ENCODE assay signal across 18 cellular contexts in the genomic region with DNA sequence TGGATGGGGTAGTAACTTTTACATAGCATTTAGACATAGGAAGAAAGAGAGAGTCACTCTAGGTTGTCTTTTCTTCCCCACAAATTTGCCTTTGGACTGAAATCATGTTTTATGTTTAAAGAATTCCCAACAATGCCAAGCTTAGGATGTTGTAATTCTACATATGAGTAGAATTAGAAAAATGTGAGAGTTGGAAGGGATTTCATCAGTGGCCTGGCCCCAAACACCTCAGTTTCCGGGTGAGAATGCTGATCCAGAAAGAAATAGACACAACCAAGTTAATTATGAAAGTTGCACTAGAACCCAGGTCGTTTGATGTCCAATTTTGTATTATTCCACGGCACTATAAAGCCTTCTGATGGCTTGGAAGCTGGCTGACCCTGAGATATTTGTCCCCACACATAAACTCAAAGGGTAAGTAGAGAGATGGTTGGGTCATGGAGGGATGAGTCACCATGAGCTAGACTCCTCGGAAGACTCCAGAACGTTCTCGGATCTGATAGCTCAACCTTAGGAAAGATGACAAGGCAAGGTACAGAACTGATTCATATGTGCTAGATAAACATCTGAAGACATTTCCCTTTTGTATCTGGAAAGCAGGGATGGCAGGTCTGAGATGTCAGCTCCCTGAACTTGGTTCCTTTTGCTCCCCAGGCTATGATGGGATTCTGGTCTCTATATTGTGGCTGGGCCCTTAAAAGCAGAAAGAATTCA. TPM values are rescaled to one million over a fixed set of nuclear protein-coding genes. Genes with fewer than 3 reads are reported as not detected.
DNase-seq lines count a peak whose midpoint lies in the region; ATAC-seq, FAIRE-seq and TF ChIP-seq lines count a peak whose summit lies in the region.
"Had no signal": no experiment of that assay in that cellular context is flagged by ENCODE, and none has a peak within 500 bp of the region (broad histone marks: within the 10 kb centered on the region; RNA-seq: fewer than 3 reads in every experiment).

No MANE protein-coding gene starts in this region.

- H3K27ac ChIP-seq in PC-3 (ENCODE audit: low read length): peak overlapping the region; percentile 100
- peak overlapping the region; percentile 86 to 93 for H3K27ac ChIP-seq in esophagus (ENCODE audit: low read depth in 2 of 2, low read length in 1 of 2)
- no peak overlapping the region for H3K27ac ChIP-seq in effector memory CD4-positive, alpha-beta T cell (ENCODE audit: insufficient read depth, low read length, poor library complexity, severe bottlenecking)
- no peak overlapping the region for H3K27ac ChIP-seq in gastroesophageal sphincter
- H3K27ac ChIP-seq: BLaER1, pancreas, upper lobe of right lung had no signal

- intact Hi-C loops in PC-3 (cut with micrococcal nuclease): loop anchor here (1.0 to 2.0 kb wide), 2 partner anchors 48 to 149 kb away; no protein-coding TSS in a partner anchor

- peaks cover 10% of the 10 kb centered on the region for H3F3A ChIP-seq in PC-3 (ENCODE audit: low read length, unreplicated experiment)

- 57 to 58% methylated on average over 6 of the region's 6 CpGs for WGBS in esophagus, 2 donors
- WGBS in gastroesophageal sphincter (ENCODE audit: low coverage in 1 of 2), 2 donors: 61 to 81% methylated on average over 6 of the region's 6 CpGs

- peaks cover 61% of the 10 kb centered on the region for H3K4me1 ChIP-seq in PC-3 (ENCODE audit: insufficient read depth, low read length)
- no peaks in the 10 kb centered on the region for H3K4me1 ChIP-seq in esophagus (ENCODE audit: control insufficient read depth in 2 of 2, insufficient read depth in 2 of 2, low read length in 1 of 2)
- peaks cover 77% of the 10 kb centered on the region for H3K4me1 ChIP-seq in mucosa of stomach (ENCODE audit: control insufficient read depth, insufficient read depth, low read length)
- no peaks in the 10 kb centered on the region for H3K4me1 ChIP-seq in effector memory CD4-positive, alpha-beta T cell (ENCODE audit: control insufficient read depth, insufficient read depth, low read length, poor library complexity, severe bottlenecking)
- peaks cover 0 to 7% (median 0%) of the 10 kb centered on the region in 3 donors for H3K4me1 ChIP-seq in gastroesophageal sphincter
- H3K4me1 ChIP-seq: BLaER1 had no signal

- H3K9ac ChIP-seq in PC-3 (ENCODE audit: low read length): peak overlapping the region; percentile 94
- peak overlapping the region; percentile 63 for H3K9ac ChIP-seq in mucosa of stomach (ENCODE audit: low read length)
- H3K9ac ChIP-seq: BLaER1 had no signal

- no peak overlapping the region; the same call in 1 of the 2 replicates for H2AFZ ChIP-seq in PC-3 (ENCODE audit: low read length)

- no peaks in the 10 kb centered on the region for H4K20me1 ChIP-seq in PC-3 (ENCODE audit: low read length)
- H4K20me1 ChIP-seq: BLaER1 had no signal

- CTCF ChIA-PET in PC-3 (lab: Charles Lee): interaction anchor here (0.6 to 1.5 kb wide), 3 partner anchors 35 to 55 kb away, joined by 3 to 5 read pairs (median 3); partner anchors contain the start of gene SLC35B4

- H3K9me2 ChIP-seq in PC-3 (replicated peaks; ENCODE audit: low read length): 0 out of 2 replicates have a peak, but pooled peaks cover 3% of the 10 kb centered on the region

- no peak for TF ChIP-seq POLR2A in gastroesophageal sphincter (IDR thresholded peaks at IDR 0.05)

- no peaks in the 10 kb centered on the region for H3K9me3 ChIP-seq in PC-3 (ENCODE audit: low read length)
- no peaks in the 10 kb centered on the region for H3K9me3 ChIP-seq in esophagus (ENCODE audit: control insufficient read depth in 2 of 2, insufficient read depth in 1 of 2, low read depth in 1 of 2, low read length in 1 of 2)
- no peaks in the 10 kb centered on the region for H3K9me3 ChIP-seq in mucosa of stomach (ENCODE audit: control insufficient read depth, low read length)
- H3K9me3 ChIP-seq in effector memory CD4-positive, alpha-beta T cell (ENCODE audit: control insufficient read depth, low read length): no peaks in the 10 kb centered on the region
- no peaks in the 10 kb centered on the region for H3K9me3 ChIP-seq in gastroesophageal sphincter
- H3K9me3 ChIP-seq: BLaER1, pancreas, upper lobe of right lung had no signal

- H3K36me3 ChIP-seq in PC-3 (ENCODE audit: low read depth, low read length): no peaks in the 10 kb centered on the region
- H3K36me3 ChIP-seq in esophagus (ENCODE audit: control insufficient read depth in 2 of 2, insufficient read depth in 2 of 2, low read length in 1 of 2): no peaks in the 10 kb centered on the region
- H3K36me3 ChIP-seq in mucosa of stomach (ENCODE audit: control insufficient read depth, insufficient read depth, low read length): no peaks in the 10 kb centered on the region
- H3K36me3 ChIP-seq in effector memory CD4-positive, alpha-beta T cell (ENCODE audit: control insufficient read depth, insufficient read depth, low read length): no peaks in the 10 kb centered on the region
- H3K36me3 ChIP-seq in gastroesophageal sphincter: no peaks in the 10 kb centered on the region
- H3K36me3 ChIP-seq: BLaER1, pancreas, upper lobe of right lung had no signal

- no peak for TF ChIP-seq CTCF in AG10803 (conservative IDR thresholded peaks at IDR 0.05; ENCODE audit: low read length)
- TF ChIP-seq CTCF in PC-3 (conservative IDR thresholded peaks at IDR 0.05; ENCODE audit: low read depth, low read length): no peak
- no peak for TF ChIP-seq CTCF in gastroesophageal sphincter (IDR thresholded peaks at IDR 0.05)

- ATAC-seq in PC-3 (peak; percentile 36), HG03565 (IDR thresholded peaks at IDR 0.05; ENCODE audit: unreplicated experiment) (no peak), gastroesophageal sphincter (no peak)
- ATAC-seq: effector memory CD8-positive, alpha-beta T cell; upper lobe of right lung had no signal

- no peaks in the 10 kb centered on the region for H3K79me2 ChIP-seq in PC-3 (ENCODE audit: low read length)

- peak; percentile 89 for DNase-seq in AG10803 (ENCODE audit: low read depth)
- peak; percentile 86 for DNase-seq in PC-3
- no peak for DNase-seq in effector memory CD4-positive, alpha-beta T cell
- DNase-seq in GM19239 (ENCODE audit: insufficient read length, low spot score): no peak
- DNase-seq: activated CD4-positive, CD25-positive, alpha-beta regulatory T cell; effector memory CD8-positive, alpha-beta T cell; H9; mesendoderm; NCI-H2171; NK-92 treated with Interleukin-12 subunit alpha and Interleukin-12 subunit beta, amount 100 ng/mL, for 24 hours; stimulated activated CD8-positive, alpha-beta memory T cell treated with anti-CD3 and anti-CD28 coated beads, Interleukin-4, amount 100 ng/mL, for 48 hours; upper lobe of right lung had no signal

- FAIRE-seq in GM19239 (lab: Jason Lieb, UNC): no peak
- FAIRE-seq: pancreas had no signal

- BruUV-seq in PC-3 (replicated peaks; lab: Mats Ljungman, UMichigan): TSS peak; percentile 85

- TF ChIP-seq EP300 in gastroesophageal sphincter (IDR thresholded peaks at IDR 0.05): no peak

- H3K27me3 ChIP-seq in PC-3 (ENCODE audit: low read length) (no peaks in the 10 kb centered on the region), esophagus (ENCODE audit: control insufficient read depth in 1 of 2, insufficient read depth in 2 of 2, low read length in 2 of 2) (no peaks in the 10 kb centered on the region), mucosa of stomach (ENCODE audit: control insufficient read depth, insufficient read depth, low read length) (no peaks in the 10 kb centered on the region), gastroesophageal sphincter (peaks cover 7% of the 10 kb centered on the region)
- no peaks in the 10 kb centered on the region for H3K27me3 ChIP-seq in effector memory CD4-positive, alpha-beta T cell (replicated peaks; ENCODE audit: control insufficient read depth, insufficient read depth, low read length, poor library complexity, severe bottlenecking)
- H3K27me3 ChIP-seq: BLaER1, pancreas, upper lobe of right lung had no signal

- POLR2A ChIA-PET in PC-3 (lab: Charles Lee; ENCODE audit: unreplicated experiment): interaction anchor here (0.6 kb wide), 1 partner anchor 29 kb away, joined by 3 read pairs; no protein-coding TSS in a partner anchor

- H3K4me3 ChIP-seq in AG10803 (ENCODE audit: low read length): no peak overlapping the region
- peak overlapping the region; percentile 4; the same call in 1 of the 2 replicates for H3K4me3 ChIP-seq in PC-3 (ENCODE audit: low read length)
- H3K4me3 ChIP-seq in esophagus (ENCODE audit: low read depth in 1 of 2, low read length in 2 of 2): no peak overlapping the region
- no peak overlapping the region for H3K4me3 ChIP-seq in mucosa of stomach (ENCODE audit: low read length)
- H3K4me3 ChIP-seq in effector memory CD4-positive, alpha-beta T cell (ENCODE audit: insufficient read depth, low read depth, low read length, poor library complexity, severe bottlenecking): no peak overlapping the region
- no peak overlapping the region for H3K4me3 ChIP-seq in gastroesophageal sphincter
- H3K4me3 ChIP-seq: BLaER1, pancreas, upper lobe of right lung had no signal

- peak overlapping the region; percentile 71 for H3K4me2 ChIP-seq in PC-3 (ENCODE audit: low read length)
- H3K4me2 ChIP-seq: BLaER1 had no signal

RNA-seq across cellular contexts. Expression of gene SLC35B4, which starts 48.8 kb away (rescaled TPM):
- total RNA-seq in PC-3 (2014; rRNA removed) (34.2 and 45.0 TPM in 2 replicates), gastroesophageal sphincter (10 to 100 TPM in 2 of 4 donors, 1 to 10 TPM in 2; 7.3 to 14.4 (median 10.7) TPM)
- 1 to 10 TPM; 2.2 to 2.3 TPM for polyA plus RNA-seq in esophagus

Comparison
In these comparisons a context has a peak if more than half of its experiments do, and no peak if none do; other contexts are left out.
1. DNase-seq: peak in AG10803 (single experiment) and PC-3 (single experiment); none in effector memory CD4-positive, alpha-beta T cell (0 of 3) and GM19239 (single experiment).
2. H3K27ac ChIP-seq: peak in PC-3 (single experiment) and esophagus (2 of 2); none in effector memory CD4-positive, alpha-beta T cell (single experiment) and gastroesophageal sphincter (0 of 4).